In the genomic region with DNA sequence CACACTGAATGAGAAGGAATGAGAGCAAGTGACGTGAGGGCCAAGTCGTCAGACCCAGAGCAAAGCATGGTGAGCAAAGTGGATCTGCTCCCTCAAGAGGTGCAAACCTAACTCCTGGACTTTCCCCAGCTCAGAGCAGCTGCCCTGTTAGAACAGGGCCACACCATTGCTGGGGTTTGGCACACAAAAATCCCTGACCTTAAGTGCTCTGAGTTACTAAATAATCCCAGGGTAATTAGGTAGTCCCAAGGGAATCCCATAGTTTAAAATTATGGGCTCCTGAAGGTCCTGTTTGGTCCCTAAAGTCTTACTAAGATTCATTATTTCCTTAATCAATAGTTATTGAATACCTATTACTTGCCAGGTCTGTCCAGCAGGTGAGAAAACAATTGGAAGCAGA, we compare ENCODE assay signal across 21 cellular contexts.
"Had no signal": no experiment of that assay in that cellular context is flagged by ENCODE, and none has a peak within 500 bp of the region (broad histone marks: within the 10 kb centered on the region; RNA-seq: fewer than 3 reads in every experiment).

No MANE protein-coding gene starts in this region.

- H3K27ac ChIP-seq: foreskin keratinocyte, lower lobe of right lung, upper lobe of left lung had no signal

- H3K9me3 Mint-ChIP-seq: activated T-cell treated with anti-CD3 and anti-CD28 coated beads, Interleukin-2, amount 50 U/mL, for 4 hours; central memory CD8-positive, alpha-beta T cell; naive B cell; WTC11 had no signal

- H3K27ac Mint-ChIP-seq: activated naive CD8-positive, alpha-beta T cell treated with anti-CD3 and anti-CD28 coated beads for 36 hours; naive B cell; WTC11 had no signal

- H3K27me3 ChIP-seq: foreskin keratinocyte, testis, upper lobe of left lung had no signal

- H3K36me3 Mint-ChIP-seq: naive B cell, WTC11 had no signal

- H3K9me3 ChIP-seq: lower lobe of right lung, mucosa of descending colon, testis, upper lobe of left lung had no signal

- H3K36me3 ChIP-seq: lower lobe of right lung, upper lobe of left lung had no signal

- H3K4me3 Mint-ChIP-seq: activated naive CD8-positive, alpha-beta T cell treated with anti-CD3 and anti-CD28 coated beads for 36 hours; activated T-cell treated with anti-CD3 and anti-CD28 coated beads, Interleukin-2, amount 50 U/mL, for 4 hours; central memory CD8-positive, alpha-beta T cell; WTC11 had no signal

- DNase-seq: activated CD4-positive, alpha-beta T cell treated with anti-CD3 and anti-CD28 coated beads, Interleukin-2, amount 50 U/mL, for 48 hours; activated CD8-positive, alpha-beta memory T cell treated with anti-CD3 and anti-CD28 coated beads, Interleukin-2, amount 50 U/mL, for 48 hours; activated naive CD4-positive, alpha-beta T cell treated with Interleukin-2 at 50 U/mL for 16 hours; activated naive CD8-positive, alpha-beta T cell treated with anti-CD3 and anti-CD28 coated beads for 36 hours; activated T-cell treated with anti-CD3 and anti-CD28 coated beads, Interleukin-2, amount 50 U/mL, for 4 hours; effector memory CD4-positive, alpha-beta T cell; foreskin keratinocyte; hypothalamus; lower lobe of right lung; mesendoderm; mucosa of descending colon; naive B cell; occipital lobe; posterior cingulate gyrus; stimulated activated CD4-positive, alpha-beta T cell treated with anti-CD3 and anti-CD28 coated beads, Interleukin-12 subunit alpha, Interleukin-12 subunit beta, amount 100 ng/mL, for 4 hours; stimulated activated CD4-positive, alpha-beta T cell treated with anti-CD3 and anti-CD28 coated beads, Interleukin-4, amount 100 ng/mL, for 4 hours; T1000; testis; upper lobe of left lung had no signal

- H3K4me3 ChIP-seq: lower lobe of right lung, mucosa of descending colon, testis, upper lobe of left lung had no signal

- ATAC-seq: activated T-cell treated with anti-CD3 and anti-CD28 coated beads, Interleukin-2, amount 50 U/mL, for 4 hours; foreskin keratinocyte; mucosa of descending colon; WTC11 had no signal
